1 cellular context compared by ENCODE assay signal in genomic region chr5:73443725-73444498, GRCh38.
TF ChIP-seq lines count a peak whose summit lies in the region.

No MANE protein-coding gene starts in this region.

TF ChIP-seq in WTC11, 78 proteins besides CTCF, POLR2A, EP300 and RAD21 (continued from another document):
- TF ChIP-seq, protein P1, sequence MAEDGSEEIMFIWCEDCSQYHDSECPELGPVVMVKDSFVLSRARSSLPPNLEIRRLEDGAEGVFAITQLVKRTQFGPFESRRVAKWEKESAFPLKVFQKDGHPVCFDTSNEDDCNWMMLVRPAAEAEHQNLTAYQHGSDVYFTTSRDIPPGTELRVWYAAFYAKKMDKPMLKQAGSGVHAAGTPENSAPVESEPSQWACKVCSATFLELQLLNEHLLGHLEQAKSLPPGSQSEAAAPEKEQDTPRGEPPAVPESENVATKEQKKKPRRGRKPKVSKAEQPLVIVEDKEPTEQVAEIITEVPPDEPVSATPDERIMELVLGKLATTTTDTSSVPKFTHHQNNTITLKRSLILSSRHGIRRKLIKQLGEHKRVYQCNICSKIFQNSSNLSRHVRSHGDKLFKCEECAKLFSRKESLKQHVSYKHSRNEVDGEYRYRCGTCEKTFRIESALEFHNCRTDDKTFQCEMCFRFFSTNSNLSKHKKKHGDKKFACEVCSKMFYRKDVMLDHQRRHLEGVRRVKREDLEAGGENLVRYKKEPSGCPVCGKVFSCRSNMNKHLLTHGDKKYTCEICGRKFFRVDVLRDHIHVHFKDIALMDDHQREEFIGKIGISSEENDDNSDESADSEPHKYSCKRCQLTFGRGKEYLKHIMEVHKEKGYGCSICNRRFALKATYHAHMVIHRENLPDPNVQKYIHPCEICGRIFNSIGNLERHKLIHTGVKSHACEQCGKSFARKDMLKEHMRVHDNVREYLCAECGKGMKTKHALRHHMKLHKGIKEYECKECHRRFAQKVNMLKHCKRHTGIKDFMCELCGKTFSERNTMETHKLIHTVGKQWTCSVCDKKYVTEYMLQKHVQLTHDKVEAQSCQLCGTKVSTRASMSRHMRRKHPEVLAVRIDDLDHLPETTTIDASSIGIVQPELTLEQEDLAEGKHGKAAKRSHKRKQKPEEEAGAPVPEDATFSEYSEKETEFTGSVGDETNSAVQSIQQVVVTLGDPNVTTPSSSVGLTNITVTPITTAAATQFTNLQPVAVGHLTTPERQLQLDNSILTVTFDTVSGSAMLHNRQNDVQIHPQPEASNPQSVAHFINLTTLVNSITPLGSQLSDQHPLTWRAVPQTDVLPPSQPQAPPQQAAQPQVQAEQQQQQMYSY (CRISPR knock-in tag; IDR thresholded peaks at IDR 0.05), result peak; percentile 89; the same call in 1 of the 2 replicates
- TF ChIP-seq ZNF232 (CRISPR knock-in tag; IDR thresholded peaks at IDR 0.05) (no peak), GTF2I (CRISPR knock-in tag; conservative IDR thresholded peaks at IDR 0.05) (no peak), NFE2L1 (CRISPR knock-in tag; IDR thresholded peaks at IDR 0.05) (no peak), HMGXB4 (CRISPR knock-in tag; IDR thresholded peaks at IDR 0.05) (no peak), USF1 (CRISPR knock-in tag; IDR thresholded peaks at IDR 0.05) (no peak), ZNF532 (CRISPR knock-in tag; IDR thresholded peaks at IDR 0.05; ENCODE audit: borderline replicate concordance) (no peak), ZNF263 (CRISPR knock-in tag; IDR thresholded peaks at IDR 0.05; ENCODE audit: low read depth) (no peak)
- TF ChIP-seq, protein P2, sequence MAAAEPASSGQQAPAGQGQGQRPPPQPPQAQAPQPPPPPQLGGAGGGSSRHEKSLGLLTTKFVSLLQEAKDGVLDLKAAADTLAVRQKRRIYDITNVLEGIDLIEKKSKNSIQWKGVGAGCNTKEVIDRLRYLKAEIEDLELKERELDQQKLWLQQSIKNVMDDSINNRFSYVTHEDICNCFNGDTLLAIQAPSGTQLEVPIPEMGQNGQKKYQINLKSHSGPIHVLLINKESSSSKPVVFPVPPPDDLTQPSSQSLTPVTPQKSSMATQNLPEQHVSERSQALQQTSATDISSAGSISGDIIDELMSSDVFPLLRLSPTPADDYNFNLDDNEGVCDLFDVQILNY (CRISPR knock-in tag; IDR thresholded peaks at IDR 0.05), result no peak; the same call in 1 of the 2 replicates
- TF ChIP-seq, protein P3, sequence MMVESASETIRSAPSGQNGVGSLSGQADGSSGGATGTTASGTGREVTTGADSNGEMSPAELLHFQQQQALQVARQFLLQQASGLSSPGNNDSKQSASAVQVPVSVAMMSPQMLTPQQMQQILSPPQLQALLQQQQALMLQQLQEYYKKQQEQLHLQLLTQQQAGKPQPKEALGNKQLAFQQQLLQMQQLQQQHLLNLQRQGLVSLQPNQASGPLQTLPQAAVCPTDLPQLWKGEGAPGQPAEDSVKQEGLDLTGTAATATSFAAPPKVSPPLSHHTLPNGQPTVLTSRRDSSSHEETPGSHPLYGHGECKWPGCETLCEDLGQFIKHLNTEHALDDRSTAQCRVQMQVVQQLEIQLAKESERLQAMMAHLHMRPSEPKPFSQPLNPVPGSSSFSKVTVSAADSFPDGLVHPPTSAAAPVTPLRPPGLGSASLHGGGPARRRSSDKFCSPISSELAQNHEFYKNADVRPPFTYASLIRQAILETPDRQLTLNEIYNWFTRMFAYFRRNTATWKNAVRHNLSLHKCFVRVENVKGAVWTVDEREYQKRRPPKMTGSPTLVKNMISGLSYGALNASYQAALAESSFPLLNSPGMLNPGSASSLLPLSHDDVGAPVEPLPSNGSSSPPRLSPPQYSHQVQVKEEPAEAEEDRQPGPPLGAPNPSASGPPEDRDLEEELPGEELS (CRISPR knock-in tag; IDR thresholded peaks at IDR 0.05), result peak; percentile 91; the same call in 1 of the 2 replicates
